11 cellular contexts compared by ENCODE assay signal in the genomic region with DNA sequence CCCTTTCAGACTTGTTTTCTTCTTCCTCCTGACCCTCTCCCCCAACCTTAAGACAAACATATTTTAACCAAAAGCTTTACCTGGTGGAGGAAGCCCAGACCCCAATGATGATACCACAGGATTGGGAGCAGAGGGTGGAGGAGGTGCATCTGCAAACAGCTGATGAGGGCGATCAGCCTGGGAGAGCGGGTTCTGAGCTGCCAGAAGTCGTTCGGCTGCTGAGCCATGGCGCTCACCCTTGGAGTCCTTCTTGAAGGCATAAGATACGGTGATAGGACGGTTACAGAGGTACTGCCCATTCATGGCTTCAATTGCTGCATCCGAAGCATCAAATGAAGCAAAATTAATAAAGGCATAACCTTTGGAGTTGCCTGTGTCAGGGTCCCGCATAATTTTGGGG. TPM values are rescaled to one million over a fixed set of nuclear protein-coding genes. Genes with fewer than 3 reads are reported as not detected.
DNase-seq lines count a peak whose midpoint lies in the region; ATAC-seq, FAIRE-seq and TF ChIP-seq lines count a peak whose summit lies in the region.
"Had no signal": no experiment of that assay in that cellular context is flagged by ENCODE, and none has a peak within 500 bp of the region (broad histone marks: within the 10 kb centered on the region; RNA-seq: fewer than 3 reads in every experiment).

No MANE protein-coding gene starts in this region.

- no peak for ATAC-seq in heart left ventricle
- ATAC-seq in left ventricle myocardium superior: no peak
- no peak for ATAC-seq in upper lobe of right lung
- no peak for ATAC-seq in HG02759 (IDR thresholded peaks at IDR 0.05; ENCODE audit: unreplicated experiment)
- ATAC-seq in HG03196 (IDR thresholded peaks at IDR 0.05; ENCODE audit: unreplicated experiment): no peak

- no peak overlapping the region for H3K9ac ChIP-seq in kidney (ENCODE audit: low read length in 2 of 2)

- no peak for TF ChIP-seq POLR2A in heart left ventricle (IDR thresholded peaks at IDR 0.05)

- H3K4me1 Mint-ChIP-seq in activated T-helper 1 cell treated with anti-CD3 and anti-CD28 coated beads, Interleukin-12 subunit alpha, Interleukin-12 subunit beta, Interleukin-2, Interleukin-4 antibody, amounts not matched to agents 30 ng/mL and 10 ng/mL and 1 ng/mL, durations not matched to agents 14 hours and 24 hours and 36 hours (ENCODE audit: low read depth): peaks cover 69% of the 10 kb centered on the region

- FAIRE-seq in kidney (lab: Jason Lieb, UNC): no peak

- no peak overlapping the region for H3K27ac ChIP-seq in heart left ventricle
- H3K27ac ChIP-seq in kidney (ENCODE audit: low read depth in 2 of 2, low read length in 2 of 2): no peak overlapping the region
- no peak overlapping the region for H3K27ac ChIP-seq in upper lobe of right lung

- H3K36me3 Mint-ChIP-seq in activated T-helper 1 cell treated with anti-CD3 and anti-CD28 coated beads, Interleukin-12 subunit alpha, Interleukin-12 subunit beta, Interleukin-2, Interleukin-4 antibody, amounts not matched to agents 30 ng/mL and 10 ng/mL and 1 ng/mL, durations not matched to agents 14 hours and 24 hours and 36 hours (ENCODE audit: low read depth): peaks cover 57% of the 10 kb centered on the region

- H3K4me3 ChIP-seq in heart left ventricle (peak overlapping the region in 8 of 12 donors; percentile 75 to 98 (median 92)), kidney (ENCODE audit: low read length in 2 of 2) (peak overlapping the region; percentile 1 to 94), upper lobe of right lung (peak overlapping the region; percentile 69)

- H3K4me1 ChIP-seq in heart left ventricle (peaks cover 5 to 43% (median 29%) of the 10 kb centered on the region in 12 donors), kidney (ENCODE audit: control insufficient read depth in 1 of 2, insufficient read depth in 1 of 2, low read depth in 1 of 2, low read length in 2 of 2) (peaks cover 18% of the 10 kb centered on the region in 2 donors), upper lobe of right lung (peaks cover 22% of the 10 kb centered on the region)

- no peaks in the 10 kb centered on the region for H3K9me3 Mint-ChIP-seq in activated T-helper 1 cell treated with anti-CD3 and anti-CD28 coated beads, Interleukin-12 subunit alpha, Interleukin-12 subunit beta, Interleukin-2, Interleukin-4 antibody, amounts not matched to agents 30 ng/mL and 10 ng/mL and 1 ng/mL, durations not matched to agents 14 hours and 24 hours and 36 hours

- H3K27ac Mint-ChIP-seq in activated T-helper 1 cell treated with anti-CD3 and anti-CD28 coated beads, Interleukin-12 subunit alpha, Interleukin-12 subunit beta, Interleukin-2, Interleukin-4 antibody, amounts not matched to agents 30 ng/mL and 10 ng/mL and 1 ng/mL, durations not matched to agents 14 hours and 24 hours and 36 hours: peak overlapping the region; percentile 37

- H3K27me3 Mint-ChIP-seq in activated T-helper 1 cell treated with anti-CD3 and anti-CD28 coated beads, Interleukin-12 subunit alpha, Interleukin-12 subunit beta, Interleukin-2, Interleukin-4 antibody, amounts not matched to agents 30 ng/mL and 10 ng/mL and 1 ng/mL, durations not matched to agents 14 hours and 24 hours and 36 hours (ENCODE audit: insufficient read depth): no peaks in the 10 kb centered on the region

- intact Hi-C loops in heart left ventricle (cut with DNase I) (loop anchor here in 3 of 10 donors (2.0 kb wide), 1 partner anchor 37 kb away; no protein-coding TSS in a partner anchor), left ventricle myocardium superior (cut with micrococcal nuclease) (no loop called here), kidney (cut with DNase I) (no loop called here), upper lobe of right lung (cut with DNase I) (no loop called here)
- intact Hi-C loops in activated T-helper 1 cell treated with anti-CD3 and anti-CD28 coated beads, Interleukin-12 subunit alpha, Interleukin-12 subunit beta, Interleukin-2, Interleukin-4 antibody, amounts not matched to agents 30 ng/mL and 10 ng/mL and 1 ng/mL, durations not matched to agents 14 hours and 24 hours and 36 hours (cut with micrococcal nuclease): loop anchor here (2.0 to 5.0 kb wide), 2 partner anchors 226 to 343 kb away; partner anchors contain the start of gene APH1A

- DNase-seq in heart left ventricle: no peak
- DNase-seq in left ventricle myocardium superior: no peak
- DNase-seq in activated T-helper 1 cell treated with anti-CD3 and anti-CD28 coated beads, Interleukin-12 subunit alpha, Interleukin-12 subunit beta, Interleukin-2, Interleukin-4 antibody, amounts not matched to agents 30 ng/mL and 10 ng/mL and 1 ng/mL, durations not matched to agents 14 hours and 24 hours and 36 hours (ENCODE audit: low spot score): no peak
- DNase-seq in kidney: no peak
- DNase-seq in upper lobe of right lung: no peak
- no peak for DNase-seq in NCI-H2081 treated with DMSO at 0.1 percent for 48 hours (lab: John Stamatoyannopoulos, UW)
- DNase-seq: activated CD8-positive, alpha-beta memory T cell treated with anti-CD3 and anti-CD28 coated beads for 24 hours; NCI-H524; substantia nigra had no signal

- H3K4me3 Mint-ChIP-seq in activated T-helper 1 cell treated with anti-CD3 and anti-CD28 coated beads, Interleukin-12 subunit alpha, Interleukin-12 subunit beta, Interleukin-2, Interleukin-4 antibody, amounts not matched to agents 30 ng/mL and 10 ng/mL and 1 ng/mL, durations not matched to agents 14 hours and 24 hours and 36 hours: peak overlapping the region; percentile 100

- H3K27me3 ChIP-seq in heart left ventricle: no peaks in the 10 kb centered on the region
- no peaks in the 10 kb centered on the region for H3K27me3 ChIP-seq in upper lobe of right lung

- H3K36me3 ChIP-seq in heart left ventricle (peaks cover 0 to 76% (median 62%) of the 10 kb centered on the region in 9 donors), kidney (ENCODE audit: control insufficient read depth in 1 of 2, insufficient read depth in 2 of 2, low read length in 2 of 2) (peaks cover 29 to 48% of the 10 kb centered on the region in 2 donors), upper lobe of right lung (peaks cover 43% of the 10 kb centered on the region)

- 90 to 94% (median 92%) methylated on average over 9 of the region's 9 CpGs for WGBS in heart left ventricle, 4 donors

- TF ChIP-seq CTCF in heart left ventricle (IDR thresholded peaks at IDR 0.05) (no peak), kidney (IDR thresholded peaks at IDR 0.05; ENCODE audit: borderline replicate concordance, extremely low read depth, insufficient read depth) (no peak), upper lobe of right lung (IDR thresholded peaks at IDR 0.05) (no peak)

- H3K9me3 ChIP-seq in heart left ventricle: no peaks in the 10 kb centered on the region
- H3K9me3 ChIP-seq in kidney (ENCODE audit: control insufficient read depth in 1 of 2, low read length in 2 of 2): no peaks in the 10 kb centered on the region
- H3K9me3 ChIP-seq in upper lobe of right lung: no peaks in the 10 kb centered on the region

RNA-seq across cellular contexts. Expression of gene SF3B4, which starts 1.3 kb away (rescaled TPM):
- total RNA-seq in heart left ventricle (10 to 100 TPM; 10.2 to 32.7 (median 23.7) TPM), left ventricle myocardium superior (27.4 TPM), kidney (55.0 TPM), upper lobe of right lung (44.5 TPM)
- polyA plus RNA-seq in heart left ventricle (10 to 100 TPM; 13.1 to 21.3 TPM), kidney (ENCODE audit: insufficient read depth, low read depth, low replicate concordance) (40.6 TPM)
- 125 and 136 TPM in 2 replicates for total RNA-seq in activated T-helper 1 cell treated with anti-CD3 and anti-CD28 coated beads, Interleukin-12 subunit alpha, Interleukin-12 subunit beta, Interleukin-2, Interleukin-4 antibody, amounts not matched to agents 30 ng/mL and 10 ng/mL and 1 ng/mL, durations not matched to agents 14 hours and 24 hours and 36 hours

RNA-seq across cellular contexts. Expression of gene SV2A, which starts 8.7 kb away (rescaled TPM):
- 1 to 10 TPM in 1 of 9 donors, under 1 TPM in 8; 0.20 to 1.4 (median 0.43) TPM for total RNA-seq in heart left ventricle
- under 1 TPM; 0.30 to 0.32 TPM for polyA plus RNA-seq in heart left ventricle
- 0.22 TPM for total RNA-seq in left ventricle myocardium superior
- 17.3 and 18.6 TPM in 2 replicates for total RNA-seq in activated T-helper 1 cell treated with anti-CD3 and anti-CD28 coated beads, Interleukin-12 subunit alpha, Interleukin-12 subunit beta, Interleukin-2, Interleukin-4 antibody, amounts not matched to agents 30 ng/mL and 10 ng/mL and 1 ng/mL, durations not matched to agents 14 hours and 24 hours and 36 hours
- total RNA-seq in kidney: 4.5 TPM
- 2.0 TPM for polyA plus RNA-seq in kidney (ENCODE audit: insufficient read depth, low read depth, low replicate concordance)
- 1.7 TPM for total RNA-seq in upper lobe of right lung

RNA-seq across cellular contexts. Expression of gene MTMR11, which starts 10.4 kb away (rescaled TPM):
- total RNA-seq in heart left ventricle (1 to 10 TPM; 1.9 to 4.5 (median 2.6) TPM), left ventricle myocardium superior (2.5 TPM), kidney (24.7 TPM), upper lobe of right lung (17.1 TPM)
- polyA plus RNA-seq in heart left ventricle (1 to 10 TPM; 1.6 TPM), kidney (ENCODE audit: insufficient read depth, low read depth, low replicate concordance) (21.6 TPM)
- 5.6 and 8.5 TPM in 2 replicates for total RNA-seq in activated T-helper 1 cell treated with anti-CD3 and anti-CD28 coated beads, Interleukin-12 subunit alpha, Interleukin-12 subunit beta, Interleukin-2, Interleukin-4 antibody, amounts not matched to agents 30 ng/mL and 10 ng/mL and 1 ng/mL, durations not matched to agents 14 hours and 24 hours and 36 hours

RNA-seq across cellular contexts. Expression of gene BOLA1, which starts 26.9 kb away (rescaled TPM):
- 10 to 100 TPM; 12.5 to 39.4 (median 14.0) TPM for total RNA-seq in heart left ventricle
- 10 to 100 TPM; 16.2 to 40.7 TPM for polyA plus RNA-seq in heart left ventricle
- 16.7 TPM for total RNA-seq in left ventricle myocardium superior
- 23.9 and 24.3 TPM in 2 replicates for total RNA-seq in activated T-helper 1 cell treated with anti-CD3 and anti-CD28 coated beads, Interleukin-12 subunit alpha, Interleukin-12 subunit beta, Interleukin-2, Interleukin-4 antibody, amounts not matched to agents 30 ng/mL and 10 ng/mL and 1 ng/mL, durations not matched to agents 14 hours and 24 hours and 36 hours
- 14.3 TPM for total RNA-seq in kidney
- polyA plus RNA-seq in kidney (ENCODE audit: insufficient read depth, low read depth, low replicate concordance): 44.0 TPM
- 16.5 TPM for total RNA-seq in upper lobe of right lung
